ENCODE assay signal across 16 cellular contexts in genomic region chr10:35367991-35368390, GRCh38. TPM values are rescaled to one million over a fixed set of nuclear protein-coding genes. Genes with fewer than 3 reads are reported as not detected.
DNase-seq lines count a peak whose midpoint lies in the region; ATAC-seq and TF ChIP-seq lines count a peak whose summit lies in the region.
"Had no signal": no experiment of that assay in that cellular context is flagged by ENCODE, and none has a peak within 500 bp of the region (broad histone marks: within the 10 kb centered on the region; RNA-seq: fewer than 3 reads in every experiment).

No MANE protein-coding gene starts in this region.

- no peaks in the 10 kb centered on the region for H3K9me3 Mint-ChIP-seq in CD4-positive, CD25-positive, alpha-beta regulatory T cell
- H3K9me3 Mint-ChIP-seq: CD8-positive, alpha-beta T cell had no signal

- H3K4me1 Mint-ChIP-seq in CD4-positive, CD25-positive, alpha-beta regulatory T cell, result peaks cover 39 to 86% (median 47%) of the 10 kb centered on the region in 4 donors

- no peaks in the 10 kb centered on the region for H3K9me3 ChIP-seq in cardiac muscle cell (ENCODE audit: low read depth)
- H3K9me3 ChIP-seq in CD4-positive, CD25-positive, alpha-beta regulatory T cell (ENCODE audit: control insufficient read depth in 2 of 2, low read length in 2 of 2), result no peaks in the 10 kb centered on the region
- no peaks in the 10 kb centered on the region for H3K9me3 ChIP-seq in hepatocyte (ENCODE audit: low read depth)
- H3K9me3 ChIP-seq in psoas muscle, result no peaks in the 10 kb centered on the region
- H3K9me3 ChIP-seq: MG63 had no signal

- no peak overlapping the region for H3K4me3 Mint-ChIP-seq in CD4-positive, CD25-positive, alpha-beta regulatory T cell

- H3K4me3 ChIP-seq in cardiac muscle cell (no peak overlapping the region), hepatocyte (no peak overlapping the region), psoas muscle (no peak overlapping the region)
- no peak overlapping the region for H3K4me3 ChIP-seq in CD4-positive, CD25-positive, alpha-beta regulatory T cell (ENCODE audit: low read depth, low read length)
- H3K4me3 ChIP-seq: MG63 had no signal

- H3K4me2 ChIP-seq in hepatocyte, result no peak overlapping the region
- H3K4me2 ChIP-seq: KMS-11 had no signal

- H3K4me1 ChIP-seq in cardiac muscle cell (ENCODE audit: low read depth) (peaks cover 25% of the 10 kb centered on the region), hepatocyte (ENCODE audit: insufficient read depth) (peaks cover 49% of the 10 kb centered on the region), psoas muscle (peaks cover 83% of the 10 kb centered on the region)
- peaks cover 10% of the 10 kb centered on the region for H3K4me1 ChIP-seq in CD4-positive, CD25-positive, alpha-beta regulatory T cell (ENCODE audit: control insufficient read depth, insufficient read depth, low read length, poor library complexity, severe bottlenecking)

- WGBS in hepatocyte (ENCODE audit: low lambda C conversion rate, missing lambda C conversion rate), result 78% methylated on average over 4 of the region's 4 CpGs
- WGBS in psoas muscle, 3 donors, result 36 to 64% (median 51%) methylated on average over 4 of the region's 4 CpGs

- H2AFZ ChIP-seq in hepatocyte, result no peak overlapping the region

- DNase-seq in cardiac muscle cell (ENCODE audit: low read depth in 1 of 2, low spot score in 1 of 2) (no peak), Right ventricle myocardium inferior (ENCODE audit: missing footprints) (no peak), hepatocyte (ENCODE audit: low spot score) (no peak), psoas muscle (no peak), NCI-H1436 (lab: John Stamatoyannopoulos, UW) (no peak)
- DNase-seq in CD4-positive, CD25-positive, alpha-beta regulatory T cell, result no peak
- DNase-seq: AML-193; CD8-positive, alpha-beta T cell; MG63; NCI-H1092; NCI-H2081 treated with DMSO at 0.1 percent for 48 hours; NCI-H510A; NCI-H774 had no signal

- ATAC-seq in Right ventricle myocardium inferior (no peak), psoas muscle (no peak), HG02763 (IDR thresholded peaks at IDR 0.05; ENCODE audit: unreplicated experiment) (no peak), HG02642 (IDR thresholded peaks at IDR 0.05; ENCODE audit: poor library complexity, unreplicated experiment) (no peak)
- no peak for ATAC-seq in CD4-positive, CD25-positive, alpha-beta regulatory T cell (ENCODE audit: low read depth in 2 of 2)

- peaks cover 11% of the 10 kb centered on the region for H4K20me1 ChIP-seq in hepatocyte (ENCODE audit: insufficient read depth, poor library complexity, severe bottlenecking)

- no peaks in the 10 kb centered on the region for H3K27me3 ChIP-seq in cardiac muscle cell
- no peaks in the 10 kb centered on the region for H3K27me3 ChIP-seq in CD4-positive, CD25-positive, alpha-beta regulatory T cell (ENCODE audit: control insufficient read depth, insufficient read depth, low read length)
- no peaks in the 10 kb centered on the region for H3K27me3 ChIP-seq in hepatocyte
- H3K27me3 ChIP-seq in psoas muscle (ENCODE audit: insufficient read depth in 3 of 3, low read length in 2 of 3), result no peaks in the 10 kb centered on the region
- H3K27me3 ChIP-seq: MG63 had no signal

- H3K27me3 Mint-ChIP-seq in CD4-positive, CD25-positive, alpha-beta regulatory T cell, result no peaks in the 10 kb centered on the region

- H3K79me2 ChIP-seq in hepatocyte, result peaks cover 92% of the 10 kb centered on the region

- no peaks in the 10 kb centered on the region for H3K36me3 Mint-ChIP-seq in CD4-positive, CD25-positive, alpha-beta regulatory T cell

- no peaks in the 10 kb centered on the region for H3K9me2 ChIP-seq in hepatocyte (replicated peaks; ENCODE audit: insufficient read depth)

- intact Hi-C loops in Right ventricle myocardium inferior (cut with DNase I) (no loop called here), psoas muscle (cut with DNase I) (no loop called here)

- peak overlapping the region; percentile 57 for H3K27ac ChIP-seq in cardiac muscle cell
- H3K27ac ChIP-seq in CD4-positive, CD25-positive, alpha-beta regulatory T cell (ENCODE audit: insufficient read depth, low read length, poor library complexity, severe bottlenecking), result no peak overlapping the region
- peak overlapping the region; percentile 57 for H3K27ac ChIP-seq in hepatocyte
- H3K27ac ChIP-seq in psoas muscle, result peak overlapping the region; percentile 58
- H3K27ac ChIP-seq: KMS-11 had no signal

- no peak for TF ChIP-seq CTCF in cardiac muscle cell (IDR thresholded peaks at IDR 0.05; ENCODE audit: low read depth, low read length)
- no peak for TF ChIP-seq CTCF in hepatocyte (IDR thresholded peaks at IDR 0.05; ENCODE audit: poor library complexity)
- TF ChIP-seq CTCF in psoas muscle (IDR thresholded peaks at IDR 0.05), result no peak

- no peaks in the 10 kb centered on the region for H3K36me3 ChIP-seq in cardiac muscle cell
- H3K36me3 ChIP-seq in CD4-positive, CD25-positive, alpha-beta regulatory T cell (ENCODE audit: control insufficient read depth, insufficient read depth, low read length), result no peaks in the 10 kb centered on the region
- H3K36me3 ChIP-seq in hepatocyte (replicated peaks; ENCODE audit: insufficient read depth, low read depth), result no peaks in the 10 kb centered on the region
- no peaks in the 10 kb centered on the region for H3K36me3 ChIP-seq in psoas muscle (ENCODE audit: insufficient read depth in 1 of 2, low read depth in 1 of 2)
- H3K36me3 ChIP-seq: MG63 had no signal

- peak overlapping the region in 2 of 3 donors; percentile 10 to 67 for H3K27ac Mint-ChIP-seq in CD4-positive, CD25-positive, alpha-beta regulatory T cell
- H3K27ac Mint-ChIP-seq: CD8-positive, alpha-beta T cell had no signal

RNA-seq across cellular contexts. Expression of gene CCNY, which starts 31.7 kb away (rescaled TPM):
- 38.9 and 52.3 TPM in 2 replicates for total RNA-seq in cardiac muscle cell
- polyA plus RNA-seq in cardiac muscle cell, result 79.9 and 84.7 TPM in 2 replicates
- total RNA-seq in Right ventricle myocardium inferior, result 91.8 TPM
- 58.3 TPM for total RNA-seq in CD4-positive, CD25-positive, alpha-beta regulatory T cell
- 10 to 100 TPM in 2 of 4 donors, 1 to 10 TPM in 2; 6.4 to 21.1 (median 9.8) TPM for polyA plus RNA-seq in CD4-positive, CD25-positive, alpha-beta regulatory T cell
- total RNA-seq in hepatocyte, result 51.1 and 51.5 TPM in 2 replicates
- 51.3 and 55.8 TPM in 2 replicates for polyA plus RNA-seq in hepatocyte
- total RNA-seq in psoas muscle, result 10 to 100 TPM; 47.0 to 55.8 (median 50.5) TPM
- 10 to 100 TPM; 21.2 to 40.8 (median 24.3) TPM for polyA plus RNA-seq in psoas muscle
